In the genomic region with DNA sequence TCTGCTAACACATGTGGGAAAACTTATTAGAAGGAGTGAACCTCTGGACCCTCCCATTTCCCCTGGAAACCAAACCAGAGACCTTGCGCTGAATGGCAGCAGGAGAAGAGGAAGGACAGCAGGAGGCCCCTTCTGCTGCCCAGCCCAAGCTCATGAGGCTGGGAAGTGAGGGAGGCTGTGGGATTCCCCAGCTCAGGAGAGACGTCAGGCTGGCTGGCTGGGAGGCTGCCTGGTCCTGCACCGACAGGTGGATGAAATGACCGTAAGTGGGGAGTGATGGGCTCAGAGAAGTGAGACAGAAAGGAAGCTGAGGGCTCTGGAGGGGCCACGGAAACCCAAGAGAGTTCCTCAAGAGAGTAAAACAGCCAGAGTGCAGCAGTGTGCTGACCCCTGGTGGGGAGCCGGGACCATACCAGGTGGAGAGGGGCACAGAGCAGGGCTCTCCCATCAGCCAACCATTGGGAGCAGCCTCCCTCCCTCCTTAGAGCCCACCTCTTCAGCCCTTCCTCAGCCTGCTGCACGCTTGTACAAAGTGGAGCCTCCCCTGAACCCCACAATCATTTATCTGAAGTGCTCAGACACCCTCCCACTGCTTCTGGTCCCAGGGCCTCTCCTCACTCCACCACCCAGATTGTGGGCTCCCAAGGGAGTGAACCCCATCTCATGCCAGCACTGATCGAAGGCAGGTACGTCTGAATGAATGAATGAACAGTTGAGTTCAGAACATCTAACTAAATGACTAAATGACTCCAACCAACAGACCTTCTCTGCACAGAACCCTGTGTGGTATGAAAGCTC, we compare ENCODE assay signal across 1 cellular context.
TF ChIP-seq lines count a peak whose summit lies in the region.

No MANE protein-coding gene starts in this region.

TF ChIP-seq in GM23338, 12 proteins besides CTCF, POLR2A, EP300 and RAD21 (continued from another document):
- TF ChIP-seq, protein P1, sequence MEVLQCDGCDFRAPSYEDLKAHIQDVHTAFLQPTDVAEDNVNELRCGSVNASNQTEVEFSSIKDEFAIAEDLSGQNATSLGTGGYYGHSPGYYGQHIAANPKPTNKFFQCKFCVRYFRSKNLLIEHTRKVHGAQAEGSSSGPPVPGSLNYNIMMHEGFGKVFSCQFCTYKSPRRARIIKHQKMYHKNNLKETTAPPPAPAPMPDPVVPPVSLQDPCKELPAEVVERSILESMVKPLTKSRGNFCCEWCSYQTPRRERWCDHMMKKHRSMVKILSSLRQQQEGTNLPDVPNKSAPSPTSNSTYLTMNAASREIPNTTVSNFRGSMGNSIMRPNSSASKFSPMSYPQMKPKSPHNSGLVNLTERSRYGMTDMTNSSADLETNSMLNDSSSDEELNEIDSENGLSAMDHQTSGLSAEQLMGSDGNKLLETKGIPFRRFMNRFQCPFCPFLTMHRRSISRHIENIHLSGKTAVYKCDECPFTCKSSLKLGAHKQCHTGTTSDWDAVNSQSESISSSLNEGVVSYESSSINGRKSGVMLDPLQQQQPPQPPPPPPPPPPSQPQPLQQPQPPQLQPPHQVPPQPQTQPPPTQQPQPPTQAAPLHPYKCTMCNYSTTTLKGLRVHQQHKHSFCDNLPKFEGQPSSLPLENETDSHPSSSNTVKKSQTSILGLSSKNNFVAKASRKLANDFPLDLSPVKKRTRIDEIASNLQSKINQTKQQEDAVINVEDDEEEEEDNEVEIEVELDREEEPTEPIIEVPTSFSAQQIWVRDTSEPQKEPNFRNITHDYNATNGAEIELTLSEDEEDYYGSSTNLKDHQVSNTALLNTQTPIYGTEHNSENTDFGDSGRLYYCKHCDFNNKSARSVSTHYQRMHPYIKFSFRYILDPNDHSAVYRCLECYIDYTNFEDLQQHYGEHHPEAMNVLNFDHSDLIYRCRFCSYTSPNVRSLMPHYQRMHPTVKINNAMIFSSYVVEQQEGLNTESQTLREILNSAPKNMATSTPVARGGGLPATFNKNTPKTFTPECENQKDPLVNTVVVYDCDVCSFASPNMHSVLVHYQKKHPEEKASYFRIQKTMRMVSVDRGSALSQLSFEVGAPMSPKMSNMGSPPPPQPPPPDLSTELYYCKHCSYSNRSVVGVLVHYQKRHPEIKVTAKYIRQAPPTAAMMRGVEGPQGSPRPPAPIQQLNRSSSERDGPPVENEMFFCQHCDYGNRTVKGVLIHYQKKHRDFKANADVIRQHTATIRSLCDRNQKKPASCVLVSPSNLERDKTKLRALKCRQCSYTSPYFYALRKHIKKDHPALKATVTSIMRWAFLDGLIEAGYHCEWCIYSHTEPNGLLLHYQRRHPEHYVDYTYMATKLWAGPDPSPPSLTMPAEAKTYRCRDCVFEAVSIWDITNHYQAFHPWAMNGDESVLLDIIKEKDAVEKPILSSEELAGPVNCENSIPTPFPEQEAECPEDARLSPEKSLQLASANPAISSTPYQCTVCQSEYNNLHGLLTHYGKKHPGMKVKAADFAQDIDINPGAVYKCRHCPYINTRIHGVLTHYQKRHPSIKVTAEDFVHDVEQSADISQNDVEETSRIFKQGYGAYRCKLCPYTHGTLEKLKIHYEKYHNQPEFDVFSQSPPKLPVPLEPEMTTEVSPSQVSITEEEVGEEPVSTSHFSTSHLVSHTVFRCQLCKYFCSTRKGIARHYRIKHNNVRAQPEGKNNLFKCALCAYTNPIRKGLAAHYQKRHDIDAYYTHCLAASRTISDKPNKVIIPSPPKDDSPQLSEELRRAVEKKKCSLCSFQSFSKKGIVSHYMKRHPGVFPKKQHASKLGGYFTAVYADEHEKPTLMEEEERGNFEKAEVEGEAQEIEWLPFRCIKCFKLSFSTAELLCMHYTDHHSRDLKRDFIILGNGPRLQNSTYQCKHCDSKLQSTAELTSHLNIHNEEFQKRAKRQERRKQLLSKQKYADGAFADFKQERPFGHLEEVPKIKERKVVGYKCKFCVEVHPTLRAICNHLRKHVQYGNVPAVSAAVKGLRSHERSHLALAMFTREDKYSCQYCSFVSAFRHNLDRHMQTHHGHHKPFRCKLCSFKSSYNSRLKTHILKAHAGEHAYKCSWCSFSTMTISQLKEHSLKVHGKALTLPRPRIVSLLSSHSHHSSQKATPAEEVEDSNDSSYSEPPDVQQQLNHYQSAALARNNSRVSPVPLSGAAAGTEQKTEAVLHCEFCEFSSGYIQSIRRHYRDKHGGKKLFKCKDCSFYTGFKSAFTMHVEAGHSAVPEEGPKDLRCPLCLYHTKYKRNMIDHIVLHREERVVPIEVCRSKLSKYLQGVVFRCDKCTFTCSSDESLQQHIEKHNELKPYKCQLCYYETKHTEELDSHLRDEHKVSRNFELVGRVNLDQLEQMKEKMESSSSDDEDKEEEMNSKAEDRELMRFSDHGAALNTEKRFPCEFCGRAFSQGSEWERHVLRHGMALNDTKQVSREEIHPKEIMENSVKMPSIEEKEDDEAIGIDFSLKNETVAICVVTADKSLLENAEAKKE (CRISPR knock-in tag; IDR thresholded peaks at IDR 0.05), result no peak
- TF ChIP-seq EZH2phosphoT487 (IDR thresholded peaks at IDR 0.05; ENCODE audit: unreplicated experiment) (no peak), JUNB (IDR thresholded peaks at IDR 0.05; ENCODE audit: unreplicated experiment) (no peak), POLR2AphosphoS5 (IDR thresholded peaks at IDR 0.05; ENCODE audit: low read depth) (no peak), ZNF114 (CRISPR knock-in tag; IDR thresholded peaks at IDR 0.05) (no peak), NANOG (IDR thresholded peaks at IDR 0.05; ENCODE audit: borderline replicate concordance) (no peak)
- TF ChIP-seq, protein P2, sequence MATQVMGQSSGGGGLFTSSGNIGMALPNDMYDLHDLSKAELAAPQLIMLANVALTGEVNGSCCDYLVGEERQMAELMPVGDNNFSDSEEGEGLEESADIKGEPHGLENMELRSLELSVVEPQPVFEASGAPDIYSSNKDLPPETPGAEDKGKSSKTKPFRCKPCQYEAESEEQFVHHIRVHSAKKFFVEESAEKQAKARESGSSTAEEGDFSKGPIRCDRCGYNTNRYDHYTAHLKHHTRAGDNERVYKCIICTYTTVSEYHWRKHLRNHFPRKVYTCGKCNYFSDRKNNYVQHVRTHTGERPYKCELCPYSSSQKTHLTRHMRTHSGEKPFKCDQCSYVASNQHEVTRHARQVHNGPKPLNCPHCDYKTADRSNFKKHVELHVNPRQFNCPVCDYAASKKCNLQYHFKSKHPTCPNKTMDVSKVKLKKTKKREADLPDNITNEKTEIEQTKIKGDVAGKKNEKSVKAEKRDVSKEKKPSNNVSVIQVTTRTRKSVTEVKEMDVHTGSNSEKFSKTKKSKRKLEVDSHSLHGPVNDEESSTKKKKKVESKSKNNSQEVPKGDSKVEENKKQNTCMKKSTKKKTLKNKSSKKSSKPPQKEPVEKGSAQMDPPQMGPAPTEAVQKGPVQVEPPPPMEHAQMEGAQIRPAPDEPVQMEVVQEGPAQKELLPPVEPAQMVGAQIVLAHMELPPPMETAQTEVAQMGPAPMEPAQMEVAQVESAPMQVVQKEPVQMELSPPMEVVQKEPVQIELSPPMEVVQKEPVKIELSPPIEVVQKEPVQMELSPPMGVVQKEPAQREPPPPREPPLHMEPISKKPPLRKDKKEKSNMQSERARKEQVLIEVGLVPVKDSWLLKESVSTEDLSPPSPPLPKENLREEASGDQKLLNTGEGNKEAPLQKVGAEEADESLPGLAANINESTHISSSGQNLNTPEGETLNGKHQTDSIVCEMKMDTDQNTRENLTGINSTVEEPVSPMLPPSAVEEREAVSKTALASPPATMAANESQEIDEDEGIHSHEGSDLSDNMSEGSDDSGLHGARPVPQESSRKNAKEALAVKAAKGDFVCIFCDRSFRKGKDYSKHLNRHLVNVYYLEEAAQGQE (IDR thresholded peaks at IDR 0.05; ENCODE audit: unreplicated experiment), result no peak
- TF ChIP-seq, protein P3, sequence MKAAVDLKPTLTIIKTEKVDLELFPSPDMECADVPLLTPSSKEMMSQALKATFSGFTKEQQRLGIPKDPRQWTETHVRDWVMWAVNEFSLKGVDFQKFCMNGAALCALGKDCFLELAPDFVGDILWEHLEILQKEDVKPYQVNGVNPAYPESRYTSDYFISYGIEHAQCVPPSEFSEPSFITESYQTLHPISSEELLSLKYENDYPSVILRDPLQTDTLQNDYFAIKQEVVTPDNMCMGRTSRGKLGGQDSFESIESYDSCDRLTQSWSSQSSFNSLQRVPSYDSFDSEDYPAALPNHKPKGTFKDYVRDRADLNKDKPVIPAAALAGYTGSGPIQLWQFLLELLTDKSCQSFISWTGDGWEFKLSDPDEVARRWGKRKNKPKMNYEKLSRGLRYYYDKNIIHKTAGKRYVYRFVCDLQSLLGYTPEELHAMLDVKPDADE (IDR thresholded peaks at IDR 0.05), result no peak
TF ChIP-seq in GM23338: peak in this region for 0.
